ENCODE assay signal across 25 cellular contexts in genomic region chr6:35278708-35279107, GRCh38. TPM values are rescaled to one million over a fixed set of nuclear protein-coding genes. Genes with fewer than 3 reads are reported as not detected.
DNase-seq lines count a peak whose midpoint lies in the region; ATAC-seq and TF ChIP-seq lines count a peak whose summit lies in the region.
"Had no signal": no experiment of that assay in that cellular context is flagged by ENCODE, and none has a peak within 500 bp of the region (broad histone marks: within the 10 kb centered on the region; RNA-seq: fewer than 3 reads in every experiment).

No MANE protein-coding gene starts in this region.

- no peaks in the 10 kb centered on the region for H3K27me3 ChIP-seq in heart left ventricle
- H3K27me3 ChIP-seq in aorta (ENCODE audit: control insufficient read depth in 1 of 2, insufficient read depth in 2 of 2, low read length in 1 of 2), result no peaks in the 10 kb centered on the region

- H3K4me3 ChIP-seq in heart left ventricle, result no peak overlapping the region
- H3K4me3 ChIP-seq in aorta (ENCODE audit: low read length in 2 of 2), result no peak overlapping the region
- H3K4me3 ChIP-seq: A549, SK-N-MC had no signal

- H3K36me3 ChIP-seq in heart left ventricle (peaks cover 0 to 29% (median 28%) of the 10 kb centered on the region in 9 donors), aorta (ENCODE audit: control insufficient read depth in 1 of 2, insufficient read depth in 2 of 2, low read length in 1 of 2) (peaks cover 3 to 7% of the 10 kb centered on the region in 2 donors)

- H3K4me1 Mint-ChIP-seq in WTC11, result no peaks in the 10 kb centered on the region
- peaks cover 39% of the 10 kb centered on the region for H3K4me1 Mint-ChIP-seq in nephron progenitor cell

- H3K27me3 Mint-ChIP-seq in WTC11 (ENCODE audit: low read depth), result no peaks in the 10 kb centered on the region
- H3K27me3 Mint-ChIP-seq in nephron progenitor cell (ENCODE audit: low read depth, poor library complexity), result peaks cover 4% of the 10 kb centered on the region
- H3K27me3 Mint-ChIP-seq: CD8-positive, alpha-beta memory T cell had no signal

- WGBS in heart left ventricle, 4 donors, result 81 to 91% (median 87%) methylated on average over 3 of the region's 3 CpGs
- WGBS in aorta, 2 donors, result 95% methylated on average over 3 of the region's 3 CpGs

- H3K9me3 Mint-ChIP-seq in WTC11, result no peaks in the 10 kb centered on the region
- no peaks in the 10 kb centered on the region for H3K9me3 Mint-ChIP-seq in nephron progenitor cell
- H3K9me3 Mint-ChIP-seq: CD8-positive, alpha-beta memory T cell had no signal

- no peak overlapping the region for H3K4me3 Mint-ChIP-seq in WTC11
- H3K4me3 Mint-ChIP-seq in nephron progenitor cell, result no peak overlapping the region
- H3K4me3 Mint-ChIP-seq: CD8-positive, alpha-beta memory T cell had no signal

- peaks cover 6% of the 10 kb centered on the region; the same call in 1 of the 2 replicates for H3K36me3 Mint-ChIP-seq in WTC11
- H3K36me3 Mint-ChIP-seq in nephron progenitor cell (ENCODE audit: low read depth), result peaks cover 25% of the 10 kb centered on the region

- no peak for TF ChIP-seq POLR2A in heart left ventricle (IDR thresholded peaks at IDR 0.05)

- no peak for TF ChIP-seq CTCF in heart left ventricle (IDR thresholded peaks at IDR 0.05)
- TF ChIP-seq CTCF in WTC11 (IDR thresholded peaks at IDR 0.05), result no peak
- no peak for TF ChIP-seq CTCF in nephron progenitor cell (IDR thresholded peaks at IDR 0.05)

- DNase-seq in heart left ventricle, result no peak
- DNase-seq in left ventricle myocardium superior, result no peak
- DNase-seq in WTC11 (ENCODE audit: low spot score), result no peak
- no peak for DNase-seq in nephron progenitor cell
- DNase-seq in ecto neural progenitor cell (ENCODE audit: low spot score), result no peak
- no peak for DNase-seq in aorta
- no peak for DNase-seq in stimulated activated CD4-positive, alpha-beta T cell treated with anti-CD3 and anti-CD28 coated beads, Interleukin-4, amount 100 ng/mL, for 24 hours
- DNase-seq: AML-193; CD8-positive, alpha-beta memory T cell; DMS 273 treated with DMSO at 0.1 percent for 48 hours; DMS79; GF-D8; NCI-H1048; NCI-H1417; NCI-H1694 treated with DMSO at 0.1 percent for 48 hours; NCI-H2081; NCI-H2227 treated with DMSO at 0.1 percent for 48 hours; NCI-H69; SIG-M5 had no signal

- H3K27ac Mint-ChIP-seq in WTC11, result peak overlapping the region; percentile 7; the same call in 1 of the 2 replicates
- H3K27ac Mint-ChIP-seq in nephron progenitor cell, result peak overlapping the region; percentile 71

- H3K27ac ChIP-seq in heart left ventricle, result no peak overlapping the region
- H3K27ac ChIP-seq in aorta (ENCODE audit: low read depth in 1 of 2, low read length in 2 of 2), result no peak overlapping the region
- H3K27ac ChIP-seq: A549, C4-2B, HL-60, RWPE1, SK-N-MC had no signal

- CTCF ChIA-PET in WTC11 (lab: Charles Lee), result interaction anchor here (0.8 to 2.6 kb wide), 2 partner anchors 63 to 171 kb away, joined by 3 to 8 read pairs; partner anchors contain the start of gene PPARD

- H3K4me1 ChIP-seq in heart left ventricle (peaks cover 0 to 39% (median 18%) of the 10 kb centered on the region in 12 donors), aorta (ENCODE audit: control insufficient read depth in 1 of 2, insufficient read depth in 2 of 2, low read length in 2 of 2) (peaks cover 0 to 2% of the 10 kb centered on the region in 2 donors)
- H3K4me1 ChIP-seq: A549 had no signal

- ATAC-seq in heart left ventricle, result peak; percentile 17 to 37 (median 22)
- no peak for ATAC-seq in left ventricle myocardium superior
- no peak for ATAC-seq in WTC11
- ATAC-seq in aorta (ENCODE audit: low FRiP score), result no peak
- ATAC-seq: A549, Panc1 had no signal

- H3K9me3 ChIP-seq in heart left ventricle (no peaks in the 10 kb centered on the region), aorta (ENCODE audit: control insufficient read depth, low read length) (no peaks in the 10 kb centered on the region)
- H3K9me3 ChIP-seq: A549 had no signal

- POLR2A ChIA-PET in WTC11 (lab: Charles Lee), result no interaction called here

- intact Hi-C loops in heart left ventricle (cut with DNase I), result no loop called here
- intact Hi-C loops in left ventricle myocardium superior (cut with micrococcal nuclease), result no loop called here
- intact Hi-C loops in aorta (cut with DNase I), result no loop called here

TF ChIP-seq in WTC11, 78 proteins besides CTCF, POLR2A, EP300 and RAD21:
- TF ChIP-seq NR2C2 (CRISPR knock-in tag; IDR thresholded peaks at IDR 0.05) (no peak), ATF2 (CRISPR knock-in tag; IDR thresholded peaks at IDR 0.05; ENCODE audit: borderline replicate concordance, low read depth) (no peak), ZMAT4 (CRISPR knock-in tag; IDR thresholded peaks at IDR 0.05) (no peak), NFATC4 (CRISPR knock-in tag; IDR thresholded peaks at IDR 0.05) (no peak)

RNA-seq across cellular contexts. Expression of gene DEF6, which starts 18.9 kb away (rescaled TPM):
- 10 to 100 TPM in 1 of 9 donors, 1 to 10 TPM in 5, under 1 TPM in 3; 0.38 to 14.4 (median 1.3) TPM for total RNA-seq in heart left ventricle
- polyA plus RNA-seq in heart left ventricle, result under 1 TPM; 0.72 to 0.86 TPM
- total RNA-seq in left ventricle myocardium superior, result 1.8 TPM
- total RNA-seq in WTC11 (2021), result 11.3 to 12.8 TPM (median 11.4 TPM) in 3 replicates
- 10 to 100 TPM in 1 of 2 donors, 1 to 10 TPM in 1; 9.9 to 13.0 TPM for total RNA-seq in aorta
- polyA plus RNA-seq in aorta, result 1 to 10 TPM; 1.5 to 2.8 TPM

RNA-seq across cellular contexts. Expression of gene ZNF76, which starts 19.2 kb away (rescaled TPM):
- 10 to 100 TPM; 26.2 to 46.1 (median 33.0) TPM for total RNA-seq in heart left ventricle
- polyA plus RNA-seq in heart left ventricle, result 10 to 100 TPM; 20.2 to 42.3 TPM
- 44.1 TPM for total RNA-seq in left ventricle myocardium superior
- total RNA-seq in WTC11 (2021), result 21.4 to 25.8 TPM (median 23.7 TPM) in 3 replicates
- 10 to 100 TPM; 26.6 to 46.4 TPM for total RNA-seq in aorta
- polyA plus RNA-seq in aorta, result 10 to 100 TPM; 10.6 to 51.8 TPM

Comparison
In these comparisons a context has a peak if more than half of its experiments do, and no peak if none do; other contexts are left out.
1. ATAC-seq: peak in heart left ventricle (4 of 4); none in left ventricle myocardium superior (single experiment), WTC11 (single experiment) and aorta (single experiment).